11 cellular contexts compared by ENCODE assay signal in genomic region chr2:233075141-233075965, GRCh38. TPM values are rescaled to one million over a fixed set of nuclear protein-coding genes. Genes with fewer than 3 reads are reported as not detected.
DNase-seq lines count a peak whose midpoint lies in the region; ATAC-seq and TF ChIP-seq lines count a peak whose summit lies in the region.
"Had no signal": no experiment of that assay in that cellular context is flagged by ENCODE, and none has a peak within 500 bp of the region (broad histone marks: within the 10 kb centered on the region; RNA-seq: fewer than 3 reads in every experiment).

No MANE protein-coding gene starts in this region.

- CTCF ChIA-PET in GM10248 (lab: Yijun Ruan, JAX), result interaction anchor here (0.9 to 3.1 kb wide), 7 partner anchors 13 to 177 kb away, joined by 3 to 16 read pairs (median 4); partner anchors contain the start of genes ATG16L1 and INPP5D

- H3K36me3 ChIP-seq in gastroesophageal sphincter (no peaks in the 10 kb centered on the region), brain microvascular endothelial cell (replicated peaks) (no peaks in the 10 kb centered on the region), H7 (replicated peaks; ENCODE audit: control insufficient read depth, insufficient read depth, low read length) (no peaks in the 10 kb centered on the region)
- H3K36me3 ChIP-seq: sigmoid colon had no signal

- in situ Hi-C loops in brain microvascular endothelial cell (cut with HindIII; ENCODE audit: low pct_ligation_motif_present, low sequenced_read_pairs), result loop anchor here (25.0 kb wide), 1 partner anchor 162 kb away; no protein-coding TSS in a partner anchor

- peaks cover 10% of the 10 kb centered on the region for H3K27me3 ChIP-seq in gastroesophageal sphincter
- H3K27me3 ChIP-seq in brain microvascular endothelial cell (replicated peaks), result no peaks in the 10 kb centered on the region
- no peaks in the 10 kb centered on the region for H3K27me3 ChIP-seq in H7 (ENCODE audit: control insufficient read depth, insufficient read depth, low read length)

- TF ChIP-seq POLR2A in gastroesophageal sphincter (IDR thresholded peaks at IDR 0.05), result no peak

- ATAC-seq in GM19463 (IDR thresholded peaks at IDR 0.05; ENCODE audit: unreplicated experiment), result peak; percentile 19
- ATAC-seq in HG03521 (IDR thresholded peaks at IDR 0.05; ENCODE audit: unreplicated experiment), result peak; percentile 17
- peak; percentile 19 for ATAC-seq in gastroesophageal sphincter

- peaks cover 0 to 22% (median 3%) of the 10 kb centered on the region in 3 donors for H3K9me3 ChIP-seq in gastroesophageal sphincter
- H3K9me3 ChIP-seq: sigmoid colon had no signal

- H3K4me1 ChIP-seq in gastroesophageal sphincter, result peaks cover 0 to 11% (median 0%) of the 10 kb centered on the region in 3 donors
- H3K4me1 ChIP-seq: sigmoid colon had no signal

- WGBS in gastroesophageal sphincter (ENCODE audit: low coverage in 1 of 2), 2 donors, result 61 to 66% methylated on average over 4 of the region's 6 CpGs

- POLR2A ChIA-PET in GM10248 (lab: Yijun Ruan, JAX), result interaction anchor here (1.0 to 1.3 kb wide), 3 partner anchors 9 to 15 kb away, joined by 3 to 11 read pairs (median 4); partner anchors contain the start of gene INPP5D

- TF ChIP-seq CTCF in gastroesophageal sphincter (IDR thresholded peaks at IDR 0.05) (no peak), brain microvascular endothelial cell (IDR thresholded peaks at IDR 0.05; ENCODE audit: low read depth, low read length, missing control alignments) (no peak), GM10248 (IDR thresholded peaks at IDR 0.05; ENCODE audit: control extremely low read depth, extremely low read depth, low read depth, missing control alignments) (no peak)

- DNase-seq in CD1c-positive myeloid dendritic cell (ENCODE audit: extremely low spot score), result peak; percentile 61
- no peak for DNase-seq in brain microvascular endothelial cell
- DNase-seq in GM10248 (ENCODE audit: extremely low spot score), result no peak
- no peak for DNase-seq in NCI-H748 treated with DMSO at 0.1 percent for 48 hours (lab: John Stamatoyannopoulos, UW)
- no peak for DNase-seq in H7
- DNase-seq: sigmoid colon had no signal

- peak overlapping the region in 1 of 4 donors; percentile 14 for H3K27ac ChIP-seq in gastroesophageal sphincter
- H3K27ac ChIP-seq in brain microvascular endothelial cell, result no peak overlapping the region

- no peak for TF ChIP-seq EP300 in gastroesophageal sphincter (IDR thresholded peaks at IDR 0.05)

- H3K4me3 ChIP-seq in gastroesophageal sphincter (no peak overlapping the region), brain microvascular endothelial cell (ENCODE audit: low read depth, low read length) (no peak overlapping the region), H7 (ENCODE audit: insufficient read depth, low read depth, low read length) (no peak overlapping the region)
- H3K4me3 ChIP-seq: sigmoid colon had no signal

RNA-seq across cellular contexts. Expression of gene INPP5D, which starts 15.2 kb away (rescaled TPM):
- 10 to 100 TPM in 2 of 4 donors, 1 to 10 TPM in 2; 6.5 to 12.4 (median 9.3) TPM for total RNA-seq in gastroesophageal sphincter
- 1.7 and 5.2 TPM in 2 replicates for total RNA-seq in H7 (2014; rRNA removed; shearing (Covaris generic))
- total RNA-seq: Daoy had no signal

RNA-seq across cellular contexts. Expression of gene NEU2, which starts 42.9 kb away (rescaled TPM):
- total RNA-seq in gastroesophageal sphincter, result not detected
- not detected in 2 replicates for total RNA-seq in H7 (2014; rRNA removed; shearing (Covaris generic))
- total RNA-seq: Daoy, fibroblast of lung, sigmoid colon had no signal
